ENCODE assay signal across 10 cellular contexts in genomic region chr2:219058541-219059374, GRCh38. TPM values are rescaled to one million over a fixed set of nuclear protein-coding genes. Genes with fewer than 3 reads are reported as not detected.
DNase-seq lines count a peak whose midpoint lies in the region; ATAC-seq and TF ChIP-seq lines count a peak whose summit lies in the region.
"Had no signal": no experiment of that assay in that cellular context is flagged by ENCODE, and none has a peak within 500 bp of the region (broad histone marks: within the 10 kb centered on the region; RNA-seq: fewer than 3 reads in every experiment).

No MANE protein-coding gene starts in this region.

- no peak for ATAC-seq in HG03460 (IDR thresholded peaks at IDR 0.05; ENCODE audit: unreplicated experiment)
- no peak for ATAC-seq in GM18868 (IDR thresholded peaks at IDR 0.05; ENCODE audit: unreplicated experiment)

- intact Hi-C loops in dorsolateral prefrontal cortex (cut with DNase I), result loop anchor here (1.0 to 5.0 kb wide), 4 partner anchors 61 to 109 kb away; no protein-coding TSS in a partner anchor

- H3K4me3 ChIP-seq in dorsolateral prefrontal cortex (peak overlapping the region in 36 of 59 donors; percentile 6 to 62 (median 50)), muscle layer of duodenum (ENCODE audit: low read depth in 1 of 2, low read length in 2 of 2) (peak overlapping the region; percentile 36 to 50)

- H3K36me3 ChIP-seq in muscle layer of duodenum (ENCODE audit: control insufficient read depth in 1 of 2, insufficient read depth in 2 of 2, low read length in 2 of 2), result no peaks in the 10 kb centered on the region

- DNase-seq in AG08396 (ENCODE audit: low spot score) (peak; percentile 83), HT-29 (ENCODE audit: low spot score) (peak; percentile 77), dorsolateral prefrontal cortex (no peak), C1 segment of cervical spinal cord (lab: John Stamatoyannopoulos, UW) (no peak), H4 (ENCODE audit: low spot score) (no peak)

- H3K27ac ChIP-seq in dorsolateral prefrontal cortex (no peak overlapping the region), muscle layer of duodenum (ENCODE audit: low read length) (no peak overlapping the region)

- H3K9me3 ChIP-seq in muscle layer of duodenum (ENCODE audit: control insufficient read depth in 1 of 2, low read length in 2 of 2), result no peaks in the 10 kb centered on the region

- no peak for TF ChIP-seq CTCF in dorsolateral prefrontal cortex (IDR thresholded peaks at IDR 0.05 in 54 of 56, conservative IDR thresholded peaks at IDR 0.05 in 2 of 56; ENCODE audit: low read depth in 1 of 56, partially characterized antibody in 56 of 56)

- H3K27me3 ChIP-seq in dorsolateral prefrontal cortex, result peaks cover 11 to 86% (median 65%) of the 10 kb centered on the region in 45 donors
- H3K27me3 ChIP-seq in muscle layer of duodenum (ENCODE audit: low read depth, low read length), result peaks cover 59% of the 10 kb centered on the region

- peaks cover 0 to 38% of the 10 kb centered on the region in 2 donors for H3K4me1 ChIP-seq in muscle layer of duodenum (ENCODE audit: control insufficient read depth in 1 of 2, insufficient read depth in 2 of 2, low read length in 2 of 2)

RNA-seq across cellular contexts. Expression of gene IHH, which starts 2.0 kb away (rescaled TPM):
- total RNA-seq in HT-29 (2014; rRNA removed; shearing (Covaris generic)), result 12.3 and 13.4 TPM in 2 replicates
- under 1 TPM in 33 of 120 experiments, not detected in 87; 0.22 to 0.96 (median 0.31) TPM for total RNA-seq in dorsolateral prefrontal cortex
- total RNA-seq in H4 (2014; rRNA removed; shearing (Covaris generic)), result not detected in 2 replicates
- total RNA-seq: kidney epithelial cell had no signal

RNA-seq across cellular contexts. Expression of gene CFAP65, which starts 17.4 kb away (rescaled TPM):
- total RNA-seq in HT-29 (2014; rRNA removed; shearing (Covaris generic)), result not detected in 2 replicates
- total RNA-seq in dorsolateral prefrontal cortex, result 1 to 10 TPM in 109 of 120 experiments, under 1 TPM in 11; 0.48 to 4.0 (median 1.8) TPM
- total RNA-seq in H4 (2014; rRNA removed; shearing (Covaris generic)), result 0.10 TPM in 1 of 2 replicates, not detected in the other
- total RNA-seq: kidney epithelial cell; T-helper 2 cell treated with Interferon-gamma antibody and Interleukin-4, amounts not matched to agents 100 ng/mL and 5 ng/mL, for 36 hours had no signal

Comparison
In these comparisons a context has a peak if more than half of its experiments do, and no peak if none do; other contexts are left out.
1. DNase-seq: peak in AG08396 (single experiment) and HT-29 (single experiment); none in dorsolateral prefrontal cortex (0 of 10), C1 segment of cervical spinal cord (0 of 14) and H4 (single experiment).